In the genomic region with DNA sequence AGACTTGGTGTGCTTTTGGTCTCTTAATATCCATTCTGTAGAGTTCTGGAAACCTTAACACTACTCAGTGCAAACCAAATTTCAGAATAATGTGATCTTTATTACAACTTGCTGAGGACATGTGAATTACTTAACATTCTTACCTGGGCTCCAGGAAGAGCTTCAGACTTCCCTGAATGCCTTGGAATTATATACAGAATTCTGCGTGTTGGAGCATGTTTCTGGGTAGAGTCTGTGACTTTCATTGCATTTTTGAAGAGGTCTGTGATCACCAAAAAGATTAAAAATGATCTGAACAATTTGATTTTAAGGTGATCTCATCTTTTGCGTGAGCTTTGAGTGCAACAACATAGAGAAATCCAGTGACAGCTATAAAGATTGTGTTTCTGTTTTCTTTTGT, we compare ENCODE assay signal across 25 cellular contexts.
"Had no signal": no experiment of that assay in that cellular context is flagged by ENCODE, and none has a peak within 500 bp of the region (broad histone marks: within the 10 kb centered on the region; RNA-seq: fewer than 3 reads in every experiment).

No MANE protein-coding gene starts in this region.

- DNase-seq: dermis blood vessel endothelial cell; effector memory CD4-positive, alpha-beta T cell; foreskin fibroblast; glutamatergic neuron; heart right ventricle; hippocampal formation; kidney glomerular epithelial cell; left colon; left ventricle myocardium inferior; lower lobe of right lung; naive thymus-derived CD4-positive, alpha-beta T cell; right cardiac atrium; stimulated activated CD4-positive, alpha-beta T cell treated with anti-CD3 and anti-CD28 coated beads, Interleukin-15, amount 100 ng/mL, for 24 hours; stimulated activated CD4-positive, alpha-beta T cell treated with anti-CD3 and anti-CD28 coated beads, Interleukin-2, amount 100 ng/mL, for 48 hours; stimulated activated naive B cell treated with anti-CD40 and anti-IgM and Interleukin-4, amounts not matched to agents 10 μg/mL and 1 μg/mL and 100 μg/mL, for 72 hours; transverse colon; upper lobe of right lung; uterus had no signal

- ATAC-seq: heart right ventricle; left colon; lower lobe of right lung; naive thymus-derived CD4-positive, alpha-beta T cell; right cardiac atrium; stimulated activated naive B cell treated with anti-CD40 and anti-IgM and Interleukin-4, amounts not matched to agents 10 μg/mL and 1 μg/mL and 100 μg/mL, for 72 hours; upper lobe of right lung had no signal

- FAIRE-seq: endothelial cell of umbilical vein, islet of Langerhans had no signal

- H3K4me2 ChIP-seq: neural progenitor cell had no signal

- H2AFZ ChIP-seq: neural progenitor cell had no signal

- H3K9me3 ChIP-seq: prostate gland, upper lobe of right lung had no signal

- H3K4me3 ChIP-seq: coronary artery, heart right ventricle, left ventricle myocardium inferior, lower lobe of right lung, neural progenitor cell, prostate gland, skin epidermis, suprapubic skin, transverse colon, upper lobe of right lung, uterus had no signal

- H3K36me3 ChIP-seq: lower lobe of right lung, prostate gland, uterus had no signal

- H3K27me3 ChIP-seq: heart right ventricle, neural progenitor cell, suprapubic skin, transverse colon, upper lobe of right lung, uterus had no signal

- H3K4me1 ChIP-seq: lower lobe of right lung, neural progenitor cell, prostate gland, upper lobe of right lung, uterus had no signal

- H3K27ac ChIP-seq: coronary artery, heart right ventricle, left ventricle myocardium inferior, lower lobe of right lung, neural progenitor cell, prostate gland, skin epidermis, suprapubic skin, transverse colon, upper lobe of right lung, uterus had no signal

- H3K9ac ChIP-seq: neural progenitor cell had no signal
